In the genomic region with DNA sequence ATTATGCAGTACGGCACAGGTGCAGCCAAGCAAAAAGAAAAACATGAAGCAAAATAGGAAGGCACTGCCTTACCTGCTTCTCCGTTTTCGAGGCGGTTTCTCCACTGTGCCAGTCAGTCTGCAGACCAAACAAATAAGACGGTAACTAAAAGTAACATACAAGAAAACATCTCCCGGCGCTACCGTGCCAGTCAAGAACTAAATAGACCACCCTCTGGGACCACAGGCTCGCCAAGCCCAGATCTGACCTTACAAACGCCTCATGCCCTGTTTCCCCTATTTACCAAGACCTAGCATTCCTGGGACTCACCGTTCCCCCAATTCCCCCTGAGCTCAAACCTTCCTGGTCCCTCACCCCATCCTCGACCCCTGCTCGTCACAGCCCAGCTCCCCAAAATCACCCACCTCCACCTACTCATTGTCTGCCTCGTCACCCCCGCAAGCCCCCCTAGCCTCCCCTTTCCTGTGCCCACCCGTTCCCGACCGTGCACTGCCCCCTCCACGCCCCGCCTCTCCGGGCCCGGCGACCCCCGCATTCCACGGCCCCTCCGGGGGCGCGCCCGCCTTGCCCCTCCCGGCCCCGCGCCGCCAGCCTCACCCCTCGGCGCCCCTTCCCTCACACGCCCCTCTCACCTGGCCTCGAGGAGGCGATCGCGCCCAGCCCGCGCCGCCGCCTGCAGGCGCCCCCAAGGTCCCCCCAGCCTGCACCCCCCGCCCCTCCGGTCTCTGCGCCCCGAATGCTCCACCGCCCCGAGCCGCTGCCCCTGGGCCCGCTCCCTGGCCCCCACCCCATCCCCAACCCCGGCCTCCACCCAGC, we compare ENCODE assay signal across 8 cellular contexts.
DNase-seq lines count a peak whose midpoint lies in the region; ATAC-seq lines count a peak whose summit lies in the region.

No MANE protein-coding gene starts in this region.

- peaks cover 31% of the 10 kb centered on the region for H3K36me3 ChIP-seq in HUES48 (ENCODE audit: control insufficient read depth, insufficient read depth, low read length)

- ATAC-seq in GM19467 (IDR thresholded peaks at IDR 0.05; ENCODE audit: unreplicated experiment) = no peak

- H3K4me3 ChIP-seq in HUES48 (ENCODE audit: low read depth, low read length) (peak overlapping the region; percentile 90), skeletal muscle cell (ENCODE audit: low read depth, low read length) (peak overlapping the region; percentile 63)

- H3K9me3 ChIP-seq in HUES48 (ENCODE audit: control insufficient read depth, insufficient read depth, low read length) = no peaks in the 10 kb centered on the region

- peaks cover 8% of the 10 kb centered on the region for H3K4me1 ChIP-seq in HUES48 (ENCODE audit: control insufficient read depth, insufficient read depth, low read length)

- no peaks in the 10 kb centered on the region for H3K27me3 ChIP-seq in HUES48 (ENCODE audit: control insufficient read depth, insufficient read depth, low read length)

- H3K27ac ChIP-seq in HUES48 (ENCODE audit: low read depth, low read length) = peak overlapping the region; percentile 62

- H3K9ac ChIP-seq in HUES48 (ENCODE audit: low read depth, low read length) = peak overlapping the region; percentile 60

- DNase-seq in activated effector memory CD4-positive, alpha-beta T cell treated with Interleukin-2 at 50 U/mL for 16 hours = peak; percentile 2
- no peak for DNase-seq in activated effector memory CD4-positive, alpha-beta T cell treated with anti-CD3 and anti-CD28 coated beads, Interleukin-2, amount 50 U/mL, for 16 hours
- DNase-seq in activated CD8-positive, alpha-beta memory T cell treated with anti-CD3 and anti-CD28 coated beads, Interleukin-2, amount 50 U/mL, for 48 hours = peak; percentile 61
- DNase-seq in germinal center (ENCODE audit: low spot score) (peak; percentile 12), skeletal muscle cell (ENCODE audit: low read depth) (no peak), NCI-H524 treated with DMSO at 0.1 percent for 48 hours (lab: John Stamatoyannopoulos, UW) (no peak)

Comparison
In these comparisons a context has a peak if more than half of its experiments do, and no peak if none do; other contexts are left out.
1. DNase-seq: peak in activated effector memory CD4-positive, alpha-beta T cell treated with Interleukin-2 at 50 U/mL for 16 hours (single experiment), activated CD8-positive, alpha-beta memory T cell treated with anti-CD3 and anti-CD28 coated beads, Interleukin-2, amount 50 U/mL, for 48 hours (single experiment) and germinal center (single experiment); none in activated effector memory CD4-positive, alpha-beta T cell treated with anti-CD3 and anti-CD28 coated beads, Interleukin-2, amount 50 U/mL, for 16 hours (single experiment), skeletal muscle cell (single experiment) and NCI-H524 treated with DMSO at 0.1 percent for 48 hours (single experiment).